In the genomic region with DNA sequence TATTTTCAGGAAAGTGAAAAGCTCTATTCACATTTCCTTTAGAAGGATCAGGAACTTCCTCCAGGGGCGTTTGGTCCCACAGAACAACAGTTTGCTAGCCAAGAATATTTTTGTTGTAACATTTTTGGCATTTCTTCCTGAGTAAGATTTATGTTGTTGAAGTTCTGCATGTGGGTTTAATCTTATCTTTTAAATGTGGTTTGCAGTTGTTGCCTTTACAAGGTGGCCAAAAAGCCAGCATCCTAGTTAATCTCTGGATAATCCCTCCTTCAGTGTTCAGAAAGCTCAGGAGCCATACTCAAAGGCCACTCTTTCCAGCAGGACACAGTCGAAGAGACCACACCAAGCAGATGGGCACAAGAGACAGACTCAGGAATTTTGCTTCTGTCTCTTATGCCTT, we compare ENCODE assay signal across 2 cellular contexts.
TF ChIP-seq lines count a peak whose summit lies in the region.

No MANE protein-coding gene starts in this region.

TF ChIP-seq in SK-N-SH, 30 proteins besides CTCF, POLR2A, EP300 and RAD21:
- peak; percentile 14; the same call in 1 of the 2 replicates for TF ChIP-seq JUND (IDR thresholded peaks at IDR 0.05)
- peak; percentile 65; the same call in 1 of the 2 replicates for TF ChIP-seq NFIC (IDR thresholded peaks at IDR 0.05; ENCODE audit: borderline replicate concordance)
- TF ChIP-seq RCOR1 (IDR thresholded peaks at IDR 0.05; ENCODE audit: low read length), result no peak
- TF ChIP-seq, protein P1, sequence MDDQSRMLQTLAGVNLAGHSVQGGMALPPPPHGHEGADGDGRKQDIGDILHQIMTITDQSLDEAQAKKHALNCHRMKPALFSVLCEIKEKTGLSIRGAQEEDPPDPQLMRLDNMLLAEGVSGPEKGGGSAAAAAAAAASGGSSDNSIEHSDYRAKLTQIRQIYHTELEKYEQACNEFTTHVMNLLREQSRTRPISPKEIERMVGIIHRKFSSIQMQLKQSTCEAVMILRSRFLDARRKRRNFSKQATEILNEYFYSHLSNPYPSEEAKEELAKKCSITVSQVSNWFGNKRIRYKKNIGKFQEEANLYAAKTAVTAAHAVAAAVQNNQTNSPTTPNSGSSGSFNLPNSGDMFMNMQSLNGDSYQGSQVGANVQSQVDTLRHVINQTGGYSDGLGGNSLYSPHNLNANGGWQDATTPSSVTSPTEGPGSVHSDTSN (IDR thresholded peaks at IDR 0.05), result peak; percentile 67
- TF ChIP-seq GATA2 (CRISPR knock-in tag; IDR thresholded peaks at IDR 0.05), result no peak
- no peak for TF ChIP-seq NRF1 (IDR thresholded peaks at IDR 0.05; ENCODE audit: low read depth, low read length)
- TF ChIP-seq, protein P2, sequence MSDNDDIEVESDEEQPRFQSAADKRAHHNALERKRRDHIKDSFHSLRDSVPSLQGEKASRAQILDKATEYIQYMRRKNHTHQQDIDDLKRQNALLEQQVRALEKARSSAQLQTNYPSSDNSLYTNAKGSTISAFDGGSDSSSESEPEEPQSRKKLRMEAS (IDR thresholded peaks at IDR 0.05; ENCODE audit: low read depth), result no peak
- peak; percentile 17 for TF ChIP-seq CHD2 (IDR thresholded peaks at IDR 0.05; ENCODE audit: low read length, partially characterized antibody)
- no peak for TF ChIP-seq YY1 (IDR thresholded peaks at IDR 0.05; ENCODE audit: low read depth)
- no peak for TF ChIP-seq GABPA (IDR thresholded peaks at IDR 0.05; ENCODE audit: low read depth)
- peak; percentile 71 for TF ChIP-seq TCF12 (IDR thresholded peaks at IDR 0.05)

TF ChIP-seq in H1, 55 proteins besides CTCF, POLR2A, EP300 and RAD21:
- TF ChIP-seq CHD2 (IDR thresholded peaks at IDR 0.05; ENCODE audit: low read length), result no peak
- TF ChIP-seq, protein P3, sequence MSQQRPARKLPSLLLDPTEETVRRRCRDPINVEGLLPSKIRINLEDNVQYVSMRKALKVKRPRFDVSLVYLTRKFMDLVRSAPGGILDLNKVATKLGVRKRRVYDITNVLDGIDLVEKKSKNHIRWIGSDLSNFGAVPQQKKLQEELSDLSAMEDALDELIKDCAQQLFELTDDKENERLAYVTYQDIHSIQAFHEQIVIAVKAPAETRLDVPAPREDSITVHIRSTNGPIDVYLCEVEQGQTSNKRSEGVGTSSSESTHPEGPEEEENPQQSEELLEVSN (IDR thresholded peaks at IDR 0.05), result no peak
- TF ChIP-seq SIRT6 (IDR thresholded peaks at IDR 0.05; ENCODE audit: low read length), result no peak
- no peak for TF ChIP-seq TCF12 (IDR thresholded peaks at IDR 0.05; ENCODE audit: low read depth, low read length)
- no peak for TF ChIP-seq ZNF274 (IDR thresholded peaks at IDR 0.05; ENCODE audit: borderline replicate concordance, extremely low read depth, low read length)
- no peak for TF ChIP-seq GTF2F1 (IDR thresholded peaks at IDR 0.05; ENCODE audit: borderline replicate concordance, low read depth, low read length)
- TF ChIP-seq KDM1A (IDR thresholded peaks at IDR 0.05; ENCODE audit: borderline replicate concordance, low read length), result no peak
- TF ChIP-seq, protein P4, sequence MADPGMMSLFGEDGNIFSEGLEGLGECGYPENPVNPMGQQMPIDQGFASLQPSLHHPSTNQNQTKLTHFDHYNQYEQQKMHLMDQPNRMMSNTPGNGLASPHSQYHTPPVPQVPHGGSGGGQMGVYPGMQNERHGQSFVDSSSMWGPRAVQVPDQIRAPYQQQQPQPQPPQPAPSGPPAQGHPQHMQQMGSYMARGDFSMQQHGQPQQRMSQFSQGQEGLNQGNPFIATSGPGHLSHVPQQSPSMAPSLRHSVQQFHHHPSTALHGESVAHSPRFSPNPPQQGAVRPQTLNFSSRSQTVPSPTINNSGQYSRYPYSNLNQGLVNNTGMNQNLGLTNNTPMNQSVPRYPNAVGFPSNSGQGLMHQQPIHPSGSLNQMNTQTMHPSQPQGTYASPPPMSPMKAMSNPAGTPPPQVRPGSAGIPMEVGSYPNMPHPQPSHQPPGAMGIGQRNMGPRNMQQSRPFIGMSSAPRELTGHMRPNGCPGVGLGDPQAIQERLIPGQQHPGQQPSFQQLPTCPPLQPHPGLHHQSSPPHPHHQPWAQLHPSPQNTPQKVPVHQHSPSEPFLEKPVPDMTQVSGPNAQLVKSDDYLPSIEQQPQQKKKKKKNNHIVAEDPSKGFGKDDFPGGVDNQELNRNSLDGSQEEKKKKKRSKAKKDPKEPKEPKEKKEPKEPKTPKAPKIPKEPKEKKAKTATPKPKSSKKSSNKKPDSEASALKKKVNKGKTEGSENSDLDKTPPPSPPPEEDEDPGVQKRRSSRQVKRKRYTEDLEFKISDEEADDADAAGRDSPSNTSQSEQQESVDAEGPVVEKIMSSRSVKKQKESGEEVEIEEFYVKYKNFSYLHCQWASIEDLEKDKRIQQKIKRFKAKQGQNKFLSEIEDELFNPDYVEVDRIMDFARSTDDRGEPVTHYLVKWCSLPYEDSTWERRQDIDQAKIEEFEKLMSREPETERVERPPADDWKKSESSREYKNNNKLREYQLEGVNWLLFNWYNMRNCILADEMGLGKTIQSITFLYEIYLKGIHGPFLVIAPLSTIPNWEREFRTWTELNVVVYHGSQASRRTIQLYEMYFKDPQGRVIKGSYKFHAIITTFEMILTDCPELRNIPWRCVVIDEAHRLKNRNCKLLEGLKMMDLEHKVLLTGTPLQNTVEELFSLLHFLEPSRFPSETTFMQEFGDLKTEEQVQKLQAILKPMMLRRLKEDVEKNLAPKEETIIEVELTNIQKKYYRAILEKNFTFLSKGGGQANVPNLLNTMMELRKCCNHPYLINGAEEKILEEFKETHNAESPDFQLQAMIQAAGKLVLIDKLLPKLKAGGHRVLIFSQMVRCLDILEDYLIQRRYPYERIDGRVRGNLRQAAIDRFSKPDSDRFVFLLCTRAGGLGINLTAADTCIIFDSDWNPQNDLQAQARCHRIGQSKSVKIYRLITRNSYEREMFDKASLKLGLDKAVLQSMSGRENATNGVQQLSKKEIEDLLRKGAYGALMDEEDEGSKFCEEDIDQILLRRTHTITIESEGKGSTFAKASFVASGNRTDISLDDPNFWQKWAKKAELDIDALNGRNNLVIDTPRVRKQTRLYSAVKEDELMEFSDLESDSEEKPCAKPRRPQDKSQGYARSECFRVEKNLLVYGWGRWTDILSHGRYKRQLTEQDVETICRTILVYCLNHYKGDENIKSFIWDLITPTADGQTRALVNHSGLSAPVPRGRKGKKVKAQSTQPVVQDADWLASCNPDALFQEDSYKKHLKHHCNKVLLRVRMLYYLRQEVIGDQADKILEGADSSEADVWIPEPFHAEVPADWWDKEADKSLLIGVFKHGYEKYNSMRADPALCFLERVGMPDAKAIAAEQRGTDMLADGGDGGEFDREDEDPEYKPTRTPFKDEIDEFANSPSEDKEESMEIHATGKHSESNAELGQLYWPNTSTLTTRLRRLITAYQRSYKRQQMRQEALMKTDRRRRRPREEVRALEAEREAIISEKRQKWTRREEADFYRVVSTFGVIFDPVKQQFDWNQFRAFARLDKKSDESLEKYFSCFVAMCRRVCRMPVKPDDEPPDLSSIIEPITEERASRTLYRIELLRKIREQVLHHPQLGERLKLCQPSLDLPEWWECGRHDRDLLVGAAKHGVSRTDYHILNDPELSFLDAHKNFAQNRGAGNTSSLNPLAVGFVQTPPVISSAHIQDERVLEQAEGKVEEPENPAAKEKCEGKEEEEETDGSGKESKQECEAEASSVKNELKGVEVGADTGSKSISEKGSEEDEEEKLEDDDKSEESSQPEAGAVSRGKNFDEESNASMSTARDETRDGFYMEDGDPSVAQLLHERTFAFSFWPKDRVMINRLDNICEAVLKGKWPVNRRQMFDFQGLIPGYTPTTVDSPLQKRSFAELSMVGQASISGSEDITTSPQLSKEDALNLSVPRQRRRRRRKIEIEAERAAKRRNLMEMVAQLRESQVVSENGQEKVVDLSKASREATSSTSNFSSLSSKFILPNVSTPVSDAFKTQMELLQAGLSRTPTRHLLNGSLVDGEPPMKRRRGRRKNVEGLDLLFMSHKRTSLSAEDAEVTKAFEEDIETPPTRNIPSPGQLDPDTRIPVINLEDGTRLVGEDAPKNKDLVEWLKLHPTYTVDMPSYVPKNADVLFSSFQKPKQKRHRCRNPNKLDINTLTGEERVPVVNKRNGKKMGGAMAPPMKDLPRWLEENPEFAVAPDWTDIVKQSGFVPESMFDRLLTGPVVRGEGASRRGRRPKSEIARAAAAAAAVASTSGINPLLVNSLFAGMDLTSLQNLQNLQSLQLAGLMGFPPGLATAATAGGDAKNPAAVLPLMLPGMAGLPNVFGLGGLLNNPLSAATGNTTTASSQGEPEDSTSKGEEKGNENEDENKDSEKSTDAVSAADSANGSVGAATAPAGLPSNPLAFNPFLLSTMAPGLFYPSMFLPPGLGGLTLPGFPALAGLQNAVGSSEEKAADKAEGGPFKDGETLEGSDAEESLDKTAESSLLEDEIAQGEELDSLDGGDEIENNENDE (IDR thresholded peaks at IDR 0.05; ENCODE audit: insufficient replicate concordance, low read length), result no peak
- TF ChIP-seq POU5F1 (IDR thresholded peaks at IDR 0.05; ENCODE audit: low read depth, low read length), result no peak
- no peak for TF ChIP-seq TBP (IDR thresholded peaks at IDR 0.05; ENCODE audit: low read depth, low read length)
- no peak for TF ChIP-seq GABPA (IDR thresholded peaks at IDR 0.05; ENCODE audit: borderline replicate concordance, insufficient read depth, low read length)
- TF ChIP-seq TEAD4 (IDR thresholded peaks at IDR 0.05; ENCODE audit: low read depth, low read length), result no peak
- TF ChIP-seq SIN3A (conservative IDR thresholded peaks at IDR 0.05 in 1 of 2, IDR thresholded peaks at IDR 0.05 in 1 of 2; ENCODE audit: low read depth in 1 of 2, low read length in 2 of 2), result no peak
- TF ChIP-seq TAF1 (IDR thresholded peaks at IDR 0.05; ENCODE audit: low read depth, low read length), result no peak
- no peak for TF ChIP-seq SAP30 (IDR thresholded peaks at IDR 0.05; ENCODE audit: insufficient read depth, insufficient replicate concordance, low read length)
- TF ChIP-seq SP4 (IDR thresholded peaks at IDR 0.05; ENCODE audit: low read length), result no peak
- no peak for TF ChIP-seq RBBP5 (IDR thresholded peaks at IDR 0.05; ENCODE audit: borderline replicate concordance, low read depth, low read length)
